8 cellular contexts compared by ENCODE assay signal in genomic region chr9:2857564-2858198, GRCh38. TPM values are rescaled to one million over a fixed set of nuclear protein-coding genes. Genes with fewer than 3 reads are reported as not detected.
DNase-seq lines count a peak whose midpoint lies in the region; ATAC-seq, FAIRE-seq and TF ChIP-seq lines count a peak whose summit lies in the region.

No MANE protein-coding gene starts in this region.

- H3K4me3 ChIP-seq in gastroesophageal sphincter (no peak overlapping the region), parathyroid adenoma (ENCODE audit: low read depth, low read length) (no peak overlapping the region)

- no peaks in the 10 kb centered on the region for H3K36me3 ChIP-seq in gastroesophageal sphincter
- H3K36me3 ChIP-seq in parathyroid adenoma (ENCODE audit: control insufficient read depth, insufficient read depth, low read length), result no peaks in the 10 kb centered on the region

- H2AFZ ChIP-seq in parathyroid adenoma, result no peak overlapping the region

- peak; percentile 66 for ATAC-seq in gastroesophageal sphincter

- CTCF ChIA-PET in GM10248 (lab: Yijun Ruan, JAX), result interaction anchor here (0.7 to 2.7 kb wide), 21 partner anchors 9 to 1509 kb away, joined by 3 to 16 read pairs (median 6); partner anchors contain the start of genes KCNV2 and PUM3
- CTCF ChIA-PET in RWPE1 (lab: Yijun Ruan, JAX), result interaction anchor here (0.6 to 1.4 kb wide), 6 partner anchors 24 to 1510 kb away, joined by 3 to 4 read pairs (median 3); no protein-coding TSS in a partner anchor

- TF ChIP-seq POLR2A in H54 (IDR thresholded peaks at IDR 0.05; ENCODE audit: low read depth, low read length) (no peak), gastroesophageal sphincter (IDR thresholded peaks at IDR 0.05) (no peak)

- TF ChIP-seq CTCF in GM10248 (IDR thresholded peaks at IDR 0.05; ENCODE audit: control extremely low read depth, extremely low read depth, low read depth, missing control alignments) (peak; percentile 78), LNCAP (IDR thresholded peaks at IDR 0.05) (peak; percentile 82), RWPE1 (conservative IDR thresholded peaks at IDR 0.05; ENCODE audit: low read depth) (peak; percentile 84), gastroesophageal sphincter (IDR thresholded peaks at IDR 0.05) (peak; percentile 69 to 85 (median 72)), parathyroid adenoma (IDR thresholded peaks at IDR 0.05) (peak; percentile 70)

- H3K27ac ChIP-seq in RWPE1 (no peak overlapping the region), gastroesophageal sphincter (no peak overlapping the region), parathyroid adenoma (no peak overlapping the region)

- H3K4me1 ChIP-seq in gastroesophageal sphincter (no peaks in the 10 kb centered on the region), parathyroid adenoma (no peaks in the 10 kb centered on the region)

- no peaks in the 10 kb centered on the region for H3K79me2 ChIP-seq in parathyroid adenoma

- POLR2A ChIA-PET in GM10248 (lab: Yijun Ruan, JAX), result no interaction called here
- POLR2A ChIA-PET in RWPE1 (lab: Yijun Ruan, JAX; ENCODE audit: low non-redundant PET), result no interaction called here

- FAIRE-seq in H54 (lab: Jason Lieb, UNC) (peak; percentile 98), urothelium cell line (lab: Jason Lieb, UNC) (no peak)

- no peaks in the 10 kb centered on the region for H3K9me3 ChIP-seq in gastroesophageal sphincter
- no peaks in the 10 kb centered on the region for H3K9me3 ChIP-seq in parathyroid adenoma (ENCODE audit: control insufficient read depth, low read length)

- H3K27me3 ChIP-seq in gastroesophageal sphincter, result no peaks in the 10 kb centered on the region
- no peaks in the 10 kb centered on the region for H3K27me3 ChIP-seq in parathyroid adenoma (ENCODE audit: control insufficient read depth, insufficient read depth, low read length)

- 14 to 22% methylated on average over 8 of the region's 8 CpGs for whole genome bisulfite sequencing in gastroesophageal sphincter (ENCODE audit: low coverage in 1 of 2), 2 donors

- peak; percentile 75 for DNase-seq in GM10248 (ENCODE audit: extremely low spot score)
- DNase-seq in H54 (ENCODE audit: insufficient read length, low spot score), result peak; percentile 42
- peak; percentile 48 for DNase-seq in RWPE1 (ENCODE audit: low spot score)
- DNase-seq in activated effector memory CD4-positive, alpha-beta T cell treated with Interleukin-2 at 50 U/mL for 16 hours, result peak; percentile 27
- DNase-seq in urothelium cell line (ENCODE audit: low spot score), result peak; percentile 61

- TF ChIP-seq EP300 in gastroesophageal sphincter (IDR thresholded peaks at IDR 0.05), result no peak

- no peak overlapping the region for H3K4me2 ChIP-seq in parathyroid adenoma (ENCODE audit: low read length)

- no peak overlapping the region for H3K9ac ChIP-seq in parathyroid adenoma

RNA-seq across cellular contexts. Expression of gene PUM3, which starts 13.8 kb away (rescaled TPM):
- total RNA-seq in gastroesophageal sphincter, result 10 to 100 TPM; 16.7 to 30.6 (median 28.7) TPM
